Comparison of ENCODE assay signal across 1 cellular context in the genomic region with DNA sequence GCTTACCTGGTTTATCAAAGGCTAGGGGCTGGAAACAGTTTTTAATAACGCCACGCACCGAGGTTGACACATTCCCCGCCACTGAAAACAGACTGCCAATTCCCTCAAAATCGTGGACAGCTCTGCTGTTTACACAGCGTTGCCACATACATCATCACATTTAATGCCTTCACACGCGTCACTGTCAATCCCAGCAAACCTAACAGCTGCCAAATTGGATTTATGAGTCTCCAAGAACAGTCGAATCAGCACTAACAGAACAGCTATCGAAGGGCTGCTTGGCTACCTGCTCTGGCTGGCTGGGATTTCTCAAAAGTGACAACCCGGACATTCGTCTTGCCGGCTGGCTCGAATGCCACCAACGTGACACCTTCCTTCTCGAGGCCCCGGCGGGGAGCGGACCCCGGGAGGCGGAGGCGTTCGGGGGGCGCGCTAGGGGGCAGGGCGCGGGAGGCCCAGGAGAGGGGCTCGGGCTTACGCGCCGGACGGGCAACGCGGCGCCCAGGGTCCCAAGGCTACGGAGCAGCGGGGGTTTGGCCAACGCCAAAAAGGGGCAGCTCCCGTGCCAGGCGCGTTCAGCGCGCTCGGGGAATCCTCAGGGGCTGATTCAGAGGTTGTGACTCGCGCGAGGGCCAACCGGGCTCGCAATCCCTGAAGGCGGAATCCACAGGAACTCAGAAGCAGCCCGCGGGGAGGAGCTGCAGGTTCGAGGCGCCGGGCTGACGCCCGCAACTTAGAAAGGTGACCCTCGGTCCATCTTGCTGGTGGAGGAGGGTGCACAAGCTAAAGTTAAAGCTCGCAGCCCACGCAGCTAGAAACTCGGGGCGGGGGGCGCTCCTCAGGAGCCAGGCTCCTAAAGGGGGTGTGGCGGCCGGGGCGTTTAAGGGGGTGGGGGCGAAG.
TF ChIP-seq lines count a peak whose summit lies in the region.

No MANE protein-coding gene starts in this region.

TF ChIP-seq in HepG2, 621 proteins besides CTCF, POLR2A, EP300 and RAD21 (continued from another document and continues in another):
- no peak for TF ChIP-seq PAX8 (CRISPR knock-in tag; IDR thresholded peaks at IDR 0.05; ENCODE audit: borderline replicate concordance)
- TF ChIP-seq, protein P1, sequence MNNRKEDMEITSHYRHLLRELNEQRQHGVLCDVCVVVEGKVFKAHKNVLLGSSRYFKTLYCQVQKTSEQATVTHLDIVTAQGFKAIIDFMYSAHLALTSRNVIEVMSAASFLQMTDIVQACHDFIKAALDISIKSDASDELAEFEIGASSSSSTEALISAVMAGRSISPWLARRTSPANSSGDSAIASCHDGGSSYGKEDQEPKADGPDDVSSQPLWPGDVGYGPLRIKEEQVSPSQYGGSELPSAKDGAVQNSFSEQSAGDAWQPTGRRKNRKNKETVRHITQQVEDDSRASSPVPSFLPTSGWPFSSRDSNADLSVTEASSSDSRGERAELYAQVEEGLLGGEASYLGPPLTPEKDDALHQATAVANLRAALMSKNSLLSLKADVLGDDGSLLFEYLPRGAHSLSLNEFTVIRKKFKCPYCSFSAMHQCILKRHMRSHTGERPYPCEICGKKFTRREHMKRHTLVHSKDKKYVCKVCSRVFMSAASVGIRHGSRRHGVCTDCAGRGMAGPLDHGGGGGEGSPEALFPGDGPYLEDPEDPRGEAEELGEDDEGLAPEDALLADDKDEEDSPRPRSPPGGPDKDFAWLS (CRISPR knock-in tag; IDR thresholded peaks at IDR 0.05; ENCODE audit: borderline replicate concordance), result no peak
- no peak for TF ChIP-seq SETDB1 (CRISPR knock-in tag; IDR thresholded peaks at IDR 0.05; ENCODE audit: borderline replicate concordance)
- no peak for TF ChIP-seq NKX3-1 (CRISPR knock-in tag; IDR thresholded peaks at IDR 0.05)
- TF ChIP-seq, protein P2, sequence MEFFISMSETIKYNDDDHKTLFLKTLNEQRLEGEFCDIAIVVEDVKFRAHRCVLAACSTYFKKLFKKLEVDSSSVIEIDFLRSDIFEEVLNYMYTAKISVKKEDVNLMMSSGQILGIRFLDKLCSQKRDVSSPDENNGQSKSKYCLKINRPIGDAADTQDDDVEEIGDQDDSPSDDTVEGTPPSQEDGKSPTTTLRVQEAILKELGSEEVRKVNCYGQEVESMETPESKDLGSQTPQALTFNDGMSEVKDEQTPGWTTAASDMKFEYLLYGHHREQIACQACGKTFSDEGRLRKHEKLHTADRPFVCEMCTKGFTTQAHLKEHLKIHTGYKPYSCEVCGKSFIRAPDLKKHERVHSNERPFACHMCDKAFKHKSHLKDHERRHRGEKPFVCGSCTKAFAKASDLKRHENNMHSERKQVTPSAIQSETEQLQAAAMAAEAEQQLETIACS (CRISPR knock-in tag; IDR thresholded peaks at IDR 0.05), result no peak
- TF ChIP-seq SP140L (CRISPR knock-in tag; IDR thresholded peaks at IDR 0.05; ENCODE audit: borderline replicate concordance), result no peak
- TF ChIP-seq MEIS1 (CRISPR knock-in tag; IDR thresholded peaks at IDR 0.05; ENCODE audit: borderline replicate concordance), result no peak
- no peak; the same call in 1 of the 2 replicates for TF ChIP-seq ZNF703 (CRISPR knock-in tag; IDR thresholded peaks at IDR 0.05; ENCODE audit: borderline replicate concordance)
- no peak for TF ChIP-seq ZNF792 (CRISPR knock-in tag; IDR thresholded peaks at IDR 0.05)
- TF ChIP-seq FLYWCH1 (CRISPR knock-in tag; IDR thresholded peaks at IDR 0.05), result no peak
- TF ChIP-seq, protein P3, sequence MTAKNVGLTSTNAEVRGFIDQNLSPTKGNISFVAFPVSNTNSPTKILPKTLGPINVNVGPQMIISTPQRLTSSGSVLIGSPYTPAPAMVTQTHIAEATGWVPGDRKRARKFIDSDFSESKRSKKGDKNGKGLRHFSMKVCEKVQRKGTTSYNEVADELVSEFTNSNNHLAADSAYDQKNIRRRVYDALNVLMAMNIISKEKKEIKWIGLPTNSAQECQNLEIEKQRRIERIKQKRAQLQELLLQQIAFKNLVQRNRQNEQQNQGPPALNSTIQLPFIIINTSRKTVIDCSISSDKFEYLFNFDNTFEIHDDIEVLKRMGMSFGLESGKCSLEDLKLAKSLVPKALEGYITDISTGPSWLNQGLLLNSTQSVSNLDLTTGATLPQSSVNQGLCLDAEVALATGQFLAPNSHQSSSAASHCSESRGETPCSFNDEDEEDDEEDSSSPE (CRISPR knock-in tag; IDR thresholded peaks at IDR 0.05), result no peak
- no peak for TF ChIP-seq ZNF563 (CRISPR knock-in tag; IDR thresholded peaks at IDR 0.05)
- TF ChIP-seq, protein P4, sequence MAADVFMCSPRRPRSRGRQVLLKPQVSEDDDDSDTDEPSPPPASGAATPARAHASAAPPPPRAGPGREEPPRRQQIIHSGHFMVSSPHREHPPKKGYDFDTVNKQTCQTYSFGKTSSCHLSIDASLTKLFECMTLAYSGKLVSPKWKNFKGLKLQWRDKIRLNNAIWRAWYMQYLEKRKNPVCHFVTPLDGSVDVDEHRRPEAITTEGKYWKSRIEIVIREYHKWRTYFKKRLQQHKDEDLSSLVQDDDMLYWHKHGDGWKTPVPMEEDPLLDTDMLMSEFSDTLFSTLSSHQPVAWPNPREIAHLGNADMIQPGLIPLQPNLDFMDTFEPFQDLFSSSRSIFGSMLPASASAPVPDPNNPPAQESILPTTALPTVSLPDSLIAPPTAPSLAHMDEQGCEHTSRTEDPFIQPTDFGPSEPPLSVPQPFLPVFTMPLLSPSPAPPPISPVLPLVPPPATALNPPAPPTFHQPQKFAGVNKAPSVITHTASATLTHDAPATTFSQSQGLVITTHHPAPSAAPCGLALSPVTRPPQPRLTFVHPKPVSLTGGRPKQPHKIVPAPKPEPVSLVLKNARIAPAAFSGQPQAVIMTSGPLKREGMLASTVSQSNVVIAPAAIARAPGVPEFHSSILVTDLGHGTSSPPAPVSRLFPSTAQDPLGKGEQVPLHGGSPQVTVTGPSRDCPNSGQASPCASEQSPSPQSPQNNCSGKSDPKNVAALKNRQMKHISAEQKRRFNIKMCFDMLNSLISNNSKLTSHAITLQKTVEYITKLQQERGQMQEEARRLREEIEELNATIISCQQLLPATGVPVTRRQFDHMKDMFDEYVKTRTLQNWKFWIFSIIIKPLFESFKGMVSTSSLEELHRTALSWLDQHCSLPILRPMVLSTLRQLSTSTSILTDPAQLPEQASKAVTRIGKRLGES (CRISPR knock-in tag; IDR thresholded peaks at IDR 0.05; ENCODE audit: borderline replicate concordance), result no peak
- no peak for TF ChIP-seq ZSCAN12 (CRISPR knock-in tag; IDR thresholded peaks at IDR 0.05)
- TF ChIP-seq, protein P5, sequence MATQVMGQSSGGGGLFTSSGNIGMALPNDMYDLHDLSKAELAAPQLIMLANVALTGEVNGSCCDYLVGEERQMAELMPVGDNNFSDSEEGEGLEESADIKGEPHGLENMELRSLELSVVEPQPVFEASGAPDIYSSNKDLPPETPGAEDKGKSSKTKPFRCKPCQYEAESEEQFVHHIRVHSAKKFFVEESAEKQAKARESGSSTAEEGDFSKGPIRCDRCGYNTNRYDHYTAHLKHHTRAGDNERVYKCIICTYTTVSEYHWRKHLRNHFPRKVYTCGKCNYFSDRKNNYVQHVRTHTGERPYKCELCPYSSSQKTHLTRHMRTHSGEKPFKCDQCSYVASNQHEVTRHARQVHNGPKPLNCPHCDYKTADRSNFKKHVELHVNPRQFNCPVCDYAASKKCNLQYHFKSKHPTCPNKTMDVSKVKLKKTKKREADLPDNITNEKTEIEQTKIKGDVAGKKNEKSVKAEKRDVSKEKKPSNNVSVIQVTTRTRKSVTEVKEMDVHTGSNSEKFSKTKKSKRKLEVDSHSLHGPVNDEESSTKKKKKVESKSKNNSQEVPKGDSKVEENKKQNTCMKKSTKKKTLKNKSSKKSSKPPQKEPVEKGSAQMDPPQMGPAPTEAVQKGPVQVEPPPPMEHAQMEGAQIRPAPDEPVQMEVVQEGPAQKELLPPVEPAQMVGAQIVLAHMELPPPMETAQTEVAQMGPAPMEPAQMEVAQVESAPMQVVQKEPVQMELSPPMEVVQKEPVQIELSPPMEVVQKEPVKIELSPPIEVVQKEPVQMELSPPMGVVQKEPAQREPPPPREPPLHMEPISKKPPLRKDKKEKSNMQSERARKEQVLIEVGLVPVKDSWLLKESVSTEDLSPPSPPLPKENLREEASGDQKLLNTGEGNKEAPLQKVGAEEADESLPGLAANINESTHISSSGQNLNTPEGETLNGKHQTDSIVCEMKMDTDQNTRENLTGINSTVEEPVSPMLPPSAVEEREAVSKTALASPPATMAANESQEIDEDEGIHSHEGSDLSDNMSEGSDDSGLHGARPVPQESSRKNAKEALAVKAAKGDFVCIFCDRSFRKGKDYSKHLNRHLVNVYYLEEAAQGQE (IDR thresholded peaks at IDR 0.05; ENCODE audit: borderline replicate concordance in 1 of 2, low read depth in 1 of 2, low read length in 2 of 2), result no peak
- TF ChIP-seq ARNT2 (CRISPR knock-in tag; IDR thresholded peaks at IDR 0.05; ENCODE audit: low read depth), result no peak
- TF ChIP-seq KLF16 (CRISPR knock-in tag; IDR thresholded peaks at IDR 0.05), result no peak; a peak in 1 of 4 replicates
- TF ChIP-seq ZBTB42 (CRISPR knock-in tag; IDR thresholded peaks at IDR 0.05), result no peak
- no peak for TF ChIP-seq ZNF235 (CRISPR knock-in tag; IDR thresholded peaks at IDR 0.05; ENCODE audit: borderline replicate concordance)
- TF ChIP-seq KAT8 (CRISPR knock-in tag; IDR thresholded peaks at IDR 0.05), result no peak
- no peak for TF ChIP-seq ZFP1 (CRISPR knock-in tag; IDR thresholded peaks at IDR 0.05)
- no peak for TF ChIP-seq NFE2 (CRISPR knock-in tag; IDR thresholded peaks at IDR 0.05)
- TF ChIP-seq RBM39 (IDR thresholded peaks at IDR 0.05; ENCODE audit: low read depth, low read length, poor library complexity, severe bottlenecking), result no peak
- peak; percentile 27; the same call in 1 of the 3 replicates for TF ChIP-seq MXI1 (IDR thresholded peaks at IDR 0.05; ENCODE audit: borderline replicate concordance, low read depth, low read length)
- no peak for TF ChIP-seq ZNF530 (CRISPR knock-in tag; IDR thresholded peaks at IDR 0.05; ENCODE audit: low read depth)
- TF ChIP-seq, protein P6, sequence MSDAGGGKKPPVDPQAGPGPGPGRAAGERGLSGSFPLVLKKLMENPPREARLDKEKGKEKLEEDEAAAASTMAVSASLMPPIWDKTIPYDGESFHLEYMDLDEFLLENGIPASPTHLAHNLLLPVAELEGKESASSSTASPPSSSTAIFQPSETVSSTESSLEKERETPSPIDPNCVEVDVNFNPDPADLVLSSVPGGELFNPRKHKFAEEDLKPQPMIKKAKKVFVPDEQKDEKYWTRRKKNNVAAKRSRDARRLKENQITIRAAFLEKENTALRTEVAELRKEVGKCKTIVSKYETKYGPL (CRISPR knock-in tag; IDR thresholded peaks at IDR 0.05), result no peak
- no peak for TF ChIP-seq JUN (CRISPR knock-in tag; IDR thresholded peaks at IDR 0.05)
- TF ChIP-seq, protein P7, sequence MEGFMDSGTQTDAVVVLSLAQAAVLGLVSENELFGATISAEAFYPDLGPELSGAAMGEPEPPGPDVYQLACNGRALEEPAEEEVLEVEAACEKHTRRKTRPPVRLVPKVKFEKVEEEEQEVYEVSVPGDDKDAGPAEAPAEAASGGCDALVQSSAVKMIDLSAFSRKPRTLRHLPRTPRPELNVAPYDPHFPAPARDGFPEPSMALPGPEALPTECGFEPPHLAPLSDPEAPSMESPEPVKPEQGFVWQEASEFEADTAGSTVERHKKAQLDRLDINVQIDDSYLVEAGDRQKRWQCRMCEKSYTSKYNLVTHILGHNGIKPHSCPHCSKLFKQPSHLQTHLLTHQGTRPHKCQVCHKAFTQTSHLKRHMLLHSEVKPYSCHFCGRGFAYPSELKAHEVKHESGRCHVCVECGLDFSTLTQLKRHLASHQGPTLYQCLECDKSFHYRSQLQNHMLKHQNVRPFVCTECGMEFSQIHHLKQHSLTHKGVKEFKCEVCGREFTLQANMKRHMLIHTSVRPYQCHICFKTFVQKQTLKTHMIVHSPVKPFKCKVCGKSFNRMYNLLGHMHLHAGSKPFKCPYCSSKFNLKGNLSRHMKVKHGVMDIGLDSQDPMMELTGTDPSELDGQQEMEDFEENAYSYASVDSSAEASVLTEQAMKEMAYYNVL (CRISPR knock-in tag; IDR thresholded peaks at IDR 0.05; ENCODE audit: borderline replicate concordance), result no peak
- no peak for TF ChIP-seq ZNF569 (CRISPR knock-in tag; IDR thresholded peaks at IDR 0.05; ENCODE audit: borderline replicate concordance)
- 0 out of 2 replicates have a peak, but pooled peaks have one; percentile 48 for TF ChIP-seq NFKB2 (CRISPR knock-in tag; IDR thresholded peaks at IDR 0.05; ENCODE audit: borderline replicate concordance)
- no peak for TF ChIP-seq PHF5A (CRISPR knock-in tag; IDR thresholded peaks at IDR 0.05; ENCODE audit: low read depth, unreplicated experiment)
- TF ChIP-seq KAT7 (CRISPR knock-in tag; IDR thresholded peaks at IDR 0.05; ENCODE audit: borderline replicate concordance), result no peak
- TF ChIP-seq CCDC6 (CRISPR knock-in tag; IDR thresholded peaks at IDR 0.05), result no peak
- TF ChIP-seq, protein P8, sequence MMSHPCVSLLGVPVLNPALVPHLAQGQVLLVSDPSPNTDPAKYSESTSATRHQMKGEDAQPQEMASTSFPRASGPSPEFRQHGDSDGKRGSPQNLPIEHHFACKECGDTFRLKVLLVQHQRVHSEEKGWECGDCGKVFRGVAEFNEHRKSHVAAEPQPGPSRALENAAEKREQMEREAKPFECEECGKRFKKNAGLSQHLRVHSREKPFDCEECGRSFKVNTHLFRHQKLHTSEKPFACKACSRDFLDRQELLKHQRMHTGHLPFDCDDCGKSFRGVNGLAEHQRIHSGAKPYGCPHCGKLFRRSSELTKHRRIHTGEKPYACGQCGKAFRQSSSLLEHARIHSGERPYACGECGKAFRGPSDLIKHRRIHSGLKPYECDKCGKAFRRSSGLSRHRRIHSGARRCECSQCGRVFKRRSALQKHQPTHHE (CRISPR knock-in tag; IDR thresholded peaks at IDR 0.05; ENCODE audit: borderline replicate concordance), result 0 out of 2 replicates have a peak, but pooled peaks have one; percentile 49
- TF ChIP-seq ZNF724P (CRISPR knock-in tag; IDR thresholded peaks at IDR 0.05; ENCODE audit: borderline replicate concordance), result no peak
- TF ChIP-seq, protein P9, sequence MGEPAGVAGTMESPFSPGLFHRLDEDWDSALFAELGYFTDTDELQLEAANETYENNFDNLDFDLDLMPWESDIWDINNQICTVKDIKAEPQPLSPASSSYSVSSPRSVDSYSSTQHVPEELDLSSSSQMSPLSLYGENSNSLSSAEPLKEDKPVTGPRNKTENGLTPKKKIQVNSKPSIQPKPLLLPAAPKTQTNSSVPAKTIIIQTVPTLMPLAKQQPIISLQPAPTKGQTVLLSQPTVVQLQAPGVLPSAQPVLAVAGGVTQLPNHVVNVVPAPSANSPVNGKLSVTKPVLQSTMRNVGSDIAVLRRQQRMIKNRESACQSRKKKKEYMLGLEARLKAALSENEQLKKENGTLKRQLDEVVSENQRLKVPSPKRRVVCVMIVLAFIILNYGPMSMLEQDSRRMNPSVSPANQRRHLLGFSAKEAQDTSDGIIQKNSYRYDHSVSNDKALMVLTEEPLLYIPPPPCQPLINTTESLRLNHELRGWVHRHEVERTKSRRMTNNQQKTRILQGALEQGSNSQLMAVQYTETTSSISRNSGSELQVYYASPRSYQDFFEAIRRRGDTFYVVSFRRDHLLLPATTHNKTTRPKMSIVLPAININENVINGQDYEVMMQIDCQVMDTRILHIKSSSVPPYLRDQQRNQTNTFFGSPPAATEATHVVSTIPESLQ (CRISPR knock-in tag; conservative IDR thresholded peaks at IDR 0.05), result no peak
- TF ChIP-seq PHF21A (CRISPR knock-in tag; IDR thresholded peaks at IDR 0.05), result 0 out of 2 replicates have a peak, but pooled peaks have one; percentile 40
- TF ChIP-seq, protein P10, sequence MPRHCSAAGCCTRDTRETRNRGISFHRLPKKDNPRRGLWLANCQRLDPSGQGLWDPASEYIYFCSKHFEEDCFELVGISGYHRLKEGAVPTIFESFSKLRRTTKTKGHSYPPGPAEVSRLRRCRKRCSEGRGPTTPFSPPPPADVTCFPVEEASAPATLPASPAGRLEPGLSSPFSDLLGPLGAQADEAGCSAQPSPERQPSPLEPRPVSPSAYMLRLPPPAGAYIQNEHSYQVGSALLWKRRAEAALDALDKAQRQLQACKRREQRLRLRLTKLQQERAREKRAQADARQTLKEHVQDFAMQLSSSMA (CRISPR knock-in tag; IDR thresholded peaks at IDR 0.05), result no peak
- no peak for TF ChIP-seq GFI1 (CRISPR knock-in tag; IDR thresholded peaks at IDR 0.05; ENCODE audit: borderline replicate concordance)
- peak; percentile 59; the same call in 1 of the 2 replicates for TF ChIP-seq MED13 (CRISPR knock-in tag; IDR thresholded peaks at IDR 0.05)
